8 cellular contexts compared by ENCODE assay signal in the genomic region with DNA sequence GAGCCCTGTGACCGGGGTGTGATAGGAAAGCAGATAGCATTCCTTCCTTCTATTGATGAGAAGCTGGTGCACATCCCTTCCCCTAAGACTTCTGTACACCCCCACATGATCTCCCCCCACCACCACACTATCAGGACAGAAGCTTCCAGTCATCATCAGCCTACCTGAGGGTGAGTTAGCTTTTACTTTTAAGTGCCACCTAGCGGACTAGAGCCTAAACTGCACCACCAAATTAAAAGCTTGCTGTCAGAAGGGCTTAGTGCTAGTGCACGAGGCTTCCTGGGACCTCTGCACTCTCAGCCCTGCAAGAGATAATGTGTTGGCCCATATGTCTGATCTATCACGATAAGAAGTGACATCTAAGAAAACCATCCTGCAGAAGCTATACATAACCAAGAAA.
DNase-seq lines count a peak whose midpoint lies in the region; ATAC-seq, FAIRE-seq and TF ChIP-seq lines count a peak whose summit lies in the region.
"Not testable (repeated sequence)": the region's sequence is repeated elsewhere in the genome, so short reads cannot be mapped to it uniquely, and the experiment has no call there.

No MANE protein-coding gene starts in this region.

- TF ChIP-seq EP300 in GM12878 (IDR thresholded peaks at IDR 0.05; ENCODE audit: borderline replicate concordance in 1 of 2, control insufficient read depth in 1 of 2, low read depth in 2 of 2, low read length in 2 of 2), result not testable (repeated sequence)

- not testable (repeated sequence) for FAIRE-seq in GM12878 (lab: Jason Lieb, UNC); pancreas (lab: Jason Lieb, UNC)

- H3K27ac ChIP-seq in GM12878 (ENCODE audit: control insufficient read depth, insufficient read depth); pancreas: not testable (repeated sequence)

- CTCF ChIA-PET in GM12878 (lab: Yijun Ruan, JAX), result not testable (repeated sequence)

- H4K20me1 ChIP-seq in GM12878 (ENCODE audit: control insufficient read depth, insufficient read depth), result not testable (repeated sequence)

- TF ChIP-seq CTCF in GM12878 (IDR thresholded peaks at IDR 0.05 in 2 of 3, conservative IDR thresholded peaks at IDR 0.05 in 1 of 3; ENCODE audit: control insufficient read depth in 2 of 3, extremely low read depth in 1 of 3, insufficient read depth in 1 of 3, low read depth in 3 of 3, low read length in 3 of 3); pancreas (IDR thresholded peaks at IDR 0.05): not testable (repeated sequence)

- intact Hi-C loops in GM12878 (cut with micrococcal nuclease; ENCODE audit: unreplicated experiment); pancreas (cut with DNase I): not testable (repeated sequence)

- SMC1A ChIA-PET in GM12878 (lab: Charles Lee; ENCODE audit: uncharacterized antibody, unreplicated experiment), result not testable (repeated sequence)

- not testable (repeated sequence) for H3K27me3 ChIP-seq in GM12878 (replicated peaks in 1 of 2; ENCODE audit: control insufficient read depth in 2 of 2, insufficient read depth in 2 of 2, low read length in 1 of 2); pancreas

- not testable (repeated sequence) for H2AFZ ChIP-seq in GM12878 (ENCODE audit: control insufficient read depth, low read depth, low read length)

- not testable (repeated sequence) for H3K4me3 ChIP-seq in GM12878, pancreas

- not testable (repeated sequence) for H3K4me1 ChIP-seq in GM12878 (ENCODE audit: control insufficient read depth, insufficient read depth, low read length); pancreas

- H3K4me2 ChIP-seq in GM12878 (ENCODE audit: control insufficient read depth, insufficient read depth), result not testable (repeated sequence)

- in situ Hi-C loops in GM12878 (cut with MboI), result not testable (repeated sequence)

- not testable (repeated sequence) for H3K9me3 ChIP-seq in GM12878 (replicated peaks; ENCODE audit: control insufficient read depth, insufficient read depth, low read length); pancreas

- RAD21 ChIA-PET in GM12878 (lab: Charles Lee; ENCODE audit: unreplicated experiment), result not testable (repeated sequence)

- H3K79me2 ChIP-seq in GM12878 (ENCODE audit: control insufficient read depth, insufficient read depth, low read length), result not testable (repeated sequence)

- not testable (repeated sequence) for TF ChIP-seq RAD21 in GM12878 (IDR thresholded peaks at IDR 0.05; ENCODE audit: insufficient read depth, low read depth, low read length)

- TF ChIP-seq POLR2A in GM12878 (IDR thresholded peaks at IDR 0.05; ENCODE audit: low read depth, low read length), result not testable (repeated sequence)

- ATAC-seq in GM18858 (IDR thresholded peaks at IDR 0.05; ENCODE audit: unreplicated experiment) (peak; percentile 65), GM19328 (IDR thresholded peaks at IDR 0.05; ENCODE audit: unreplicated experiment) (peak; percentile 54), GM21576 (IDR thresholded peaks at IDR 0.05; ENCODE audit: unreplicated experiment) (peak; percentile 68), HG02798 (IDR thresholded peaks at IDR 0.05; ENCODE audit: poor library complexity, unreplicated experiment) (peak; percentile 69), HG03064 (IDR thresholded peaks at IDR 0.05; ENCODE audit: low read depth, unreplicated experiment) (peak; percentile 55), HG03378 (IDR thresholded peaks at IDR 0.05; ENCODE audit: unreplicated experiment) (peak; percentile 68), GM12878 (peak; percentile 77), pancreas (peak in 3 of 4 donors; percentile 35 to 64 (median 59))

- H3K36me3 ChIP-seq in GM12878 (ENCODE audit: control insufficient read depth in 2 of 2, insufficient read depth in 2 of 2, low read length in 1 of 2); pancreas: not testable (repeated sequence)

- DNase-seq in GM12878 (ENCODE audit: low read depth, low spot score); pancreas: not testable (repeated sequence)

- POLR2A ChIA-PET in GM12878 (lab: Charles Lee), result not testable (repeated sequence)

- not testable (repeated sequence) for BruUV-seq in GM12878 (replicated peaks; lab: Mats Ljungman, UMichigan)

- not testable (repeated sequence) for H3K9ac ChIP-seq in GM12878 (ENCODE audit: control insufficient read depth, insufficient read depth, low read length)

- WGBS in GM12878 (ENCODE audit: insufficient coverage, insufficient replicate concordance, low lambda C conversion rate, missing lambda C conversion rate), result no CpG with 5 or more reads among the region's 4 CpGs
- no CpG with 5 or more reads among the region's 4 CpGs for WGBS in pancreas, 2 donors
